15 cellular contexts compared by ENCODE assay signal in the genomic region with DNA sequence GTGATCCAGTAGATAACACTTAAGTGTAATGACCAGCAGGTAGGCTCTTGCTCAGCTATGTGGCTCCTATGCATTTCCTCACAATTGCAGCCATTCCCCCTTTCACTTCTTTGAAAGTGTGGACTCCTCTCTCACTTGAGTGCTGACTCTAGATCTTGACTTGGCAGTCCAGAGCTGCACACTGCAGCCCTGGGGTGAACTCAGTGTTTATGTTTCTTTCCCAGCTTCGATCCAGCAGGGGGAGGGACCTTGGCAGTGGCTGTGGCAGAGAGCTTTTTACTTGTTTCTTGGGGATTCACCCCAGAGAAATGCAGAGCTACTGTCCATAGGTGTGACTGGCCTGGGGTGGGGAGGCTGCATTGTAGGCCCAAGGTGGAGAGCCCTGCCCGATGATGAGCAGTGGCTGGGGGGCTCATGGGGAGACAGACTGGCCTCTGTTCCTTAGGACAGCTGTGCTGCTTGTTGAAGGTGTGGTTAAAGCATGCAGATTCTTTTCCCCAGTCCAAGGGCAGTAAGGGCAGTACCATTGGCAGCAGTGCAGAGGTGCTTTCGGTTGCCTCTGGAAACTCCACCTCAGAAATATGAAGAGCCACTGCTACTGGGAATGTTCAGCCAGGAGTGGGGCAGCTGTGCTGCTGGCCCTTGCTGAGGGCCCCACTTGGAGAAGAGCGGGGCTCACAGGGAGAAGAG.
A peak's percentile ranks its signal among the peaks of the same experiment; 100 is the strongest.
DNase-seq lines count a peak whose midpoint lies in the region; ATAC-seq and TF ChIP-seq lines count a peak whose summit lies in the region.
"Had no signal": no experiment of that assay in that cellular context is flagged by ENCODE, and none has a peak within 500 bp of the region (broad histone marks: within the 10 kb centered on the region; RNA-seq: fewer than 3 reads in every experiment).

No MANE protein-coding gene starts in this region.

- TF ChIP-seq POLR2A in sigmoid colon (IDR thresholded peaks at IDR 0.05) = no peak

- H3K36me3 ChIP-seq in sigmoid colon = no peaks in the 10 kb centered on the region

- H3K27me3 Mint-ChIP-seq in activated CD8-positive, alpha-beta T cell treated with anti-CD3 and anti-CD28 coated beads, Interleukin-2, amount 10 ng/mL, durations not matched to agents 7 days and 5 days (ENCODE audit: low read depth) = no peaks in the 10 kb centered on the region

- no peak for TF ChIP-seq EP300 in sigmoid colon (IDR thresholded peaks at IDR 0.05)

- H3K27ac Mint-ChIP-seq in activated CD8-positive, alpha-beta T cell treated with anti-CD3 and anti-CD28 coated beads, Interleukin-2, amount 10 ng/mL, durations not matched to agents 7 days and 5 days = no peak overlapping the region

- peaks cover 9% of the 10 kb centered on the region for H3K36me3 Mint-ChIP-seq in activated CD8-positive, alpha-beta T cell treated with anti-CD3 and anti-CD28 coated beads, Interleukin-2, amount 10 ng/mL, durations not matched to agents 7 days and 5 days (ENCODE audit: low read depth)

- no peak overlapping the region for H3K4me3 ChIP-seq in fibroblast of the aortic adventitia (ENCODE audit: low read depth, low read length)
- H3K4me3 ChIP-seq in sigmoid colon = no peak overlapping the region

- DNase-seq in EH (ENCODE audit: low read depth) = peak; percentile 47
- DNase-seq in astrocyte of the hippocampus (ENCODE audit: low read depth, low spot score) = peak; percentile 18
- DNase-seq in fibroblast of the aortic adventitia (ENCODE audit: low read depth) = peak; percentile 18
- DNase-seq in sigmoid colon = peak; percentile 55
- DNase-seq in NCI-H2196 (lab: John Stamatoyannopoulos, UW; ENCODE audit: unreplicated experiment) = no peak
- no peak for DNase-seq in activated CD8-positive, alpha-beta T cell treated with anti-CD3 and anti-CD28 coated beads, Interleukin-2, amount 10 ng/mL, durations not matched to agents 7 days and 5 days
- DNase-seq: NCI-H1105 treated with DMSO at 0.1 percent for 48 hours, NCI-H1930, NCI-H2171 treated with DMSO at 0.1 percent for 48 hours, NCI-H510A treated with DMSO at 0.1 percent for 48 hours, SHP77 had no signal

- H3K27me3 ChIP-seq in sigmoid colon = no peaks in the 10 kb centered on the region

- no peak overlapping the region for H3K4me3 Mint-ChIP-seq in activated CD8-positive, alpha-beta T cell treated with anti-CD3 and anti-CD28 coated beads, Interleukin-2, amount 10 ng/mL, durations not matched to agents 7 days and 5 days
- H3K4me3 Mint-ChIP-seq: CD14-positive monocyte had no signal

- H3K9me3 ChIP-seq in sigmoid colon = no peaks in the 10 kb centered on the region

- peak overlapping the region; percentile 29 to 66 (median 56) for H3K27ac ChIP-seq in sigmoid colon

- TF ChIP-seq CTCF in fibroblast of the aortic adventitia (IDR thresholded peaks at IDR 0.05; ENCODE audit: insufficient read depth, low read length) = no peak
- TF ChIP-seq CTCF in sigmoid colon (IDR thresholded peaks at IDR 0.05) = no peak

- WGBS in sigmoid colon, 2 donors = 76 to 81% methylated on average over 4 of the region's 4 CpGs

- POLR2A ChIA-PET in activated CD8-positive, alpha-beta T cell treated with anti-CD3 and anti-CD28 coated beads, Interleukin-2, amount 10 ng/mL, durations not matched to agents 7 days and 5 days (lab: Charles Lee) = no interaction called here

- peaks cover 13% of the 10 kb centered on the region for H3K9me3 Mint-ChIP-seq in activated CD8-positive, alpha-beta T cell treated with anti-CD3 and anti-CD28 coated beads, Interleukin-2, amount 10 ng/mL, durations not matched to agents 7 days and 5 days (ENCODE audit: insufficient read depth)

- CTCF ChIA-PET in activated CD8-positive, alpha-beta T cell treated with anti-CD3 and anti-CD28 coated beads, Interleukin-2, amount 10 ng/mL, durations not matched to agents 7 days and 5 days (lab: Charles Lee) = no interaction called here

- H3K4me1 Mint-ChIP-seq in activated CD8-positive, alpha-beta T cell treated with anti-CD3 and anti-CD28 coated beads, Interleukin-2, amount 10 ng/mL, durations not matched to agents 7 days and 5 days (ENCODE audit: low read depth) = no peaks in the 10 kb centered on the region

- no peak for ATAC-seq in activated CD8-positive, alpha-beta T cell treated with anti-CD3 and anti-CD28 coated beads, Interleukin-2, amount 10 ng/mL, durations not matched to agents 7 days and 5 days
- no peak for ATAC-seq in GM18520 (IDR thresholded peaks at IDR 0.05; ENCODE audit: unreplicated experiment)
- no peak for ATAC-seq in GM21447 (IDR thresholded peaks at IDR 0.05; ENCODE audit: unreplicated experiment)
- ATAC-seq: HepG2 had no signal

- peaks cover 0 to 17% (median 7%) of the 10 kb centered on the region in 4 donors for H3K4me1 ChIP-seq in sigmoid colon

- intact Hi-C loops in sigmoid colon (cut with DNase I) = loop anchor here (10.0 kb wide), 1 partner anchor 62 kb away; no protein-coding TSS in a partner anchor

Comparison
In these comparisons a context has a peak if more than half of its experiments do, and no peak if none do; other contexts are left out.
1. DNase-seq: peak in EH (single experiment), astrocyte of the hippocampus (single experiment), fibroblast of the aortic adventitia (single experiment) and sigmoid colon (single experiment); none in NCI-H2196 (single experiment) and activated CD8-positive, alpha-beta T cell treated with anti-CD3 and anti-CD28 coated beads, Interleukin-2, amount 10 ng/mL, durations not matched to agents 7 days and 5 days (single experiment).